21 cellular contexts compared by ENCODE assay signal in genomic region chr10:46287846-46288480, GRCh38. TPM values are rescaled to one million over a fixed set of nuclear protein-coding genes. Genes with fewer than 3 reads are reported as not detected.
DNase-seq lines count a peak whose midpoint lies in the region; ATAC-seq and TF ChIP-seq lines count a peak whose summit lies in the region.
"Had no signal": no experiment of that assay in that cellular context is flagged by ENCODE, and none has a peak within 500 bp of the region (broad histone marks: within the 10 kb centered on the region; RNA-seq: fewer than 3 reads in every experiment).

No MANE protein-coding gene starts in this region.

- no peaks in the 10 kb centered on the region for H3F3A ChIP-seq in Loucy (ENCODE audit: low read depth)

- H3K27ac Mint-ChIP-seq in MCF 10A (ENCODE audit: low read depth, unreplicated experiment) = peak overlapping the region; percentile 65
- H3K27ac Mint-ChIP-seq: activated CD4-positive, alpha-beta T cell treated with anti-CD3 and anti-CD28 coated beads, Interleukin-2, amount 10 ng/mL, durations not matched to agents 7 days and 5 days; activated naive CD4-positive, alpha-beta T cell treated with anti-CD3 and anti-CD28 coated beads, Interleukin-2, amount 10 ng/mL, durations not matched to agents 7 days and 5 days; nephron progenitor cell; stimulated activated naive B cell treated with anti-CD40 and anti-IgM and Interleukin-4, amounts not matched to agents 10 μg/mL and 1 μg/mL and 100 μg/mL, for 72 hours had no signal

- no peak overlapping the region for H3K4me2 ChIP-seq in Loucy (ENCODE audit: low read depth, low read length, poor library complexity, severe bottlenecking)

- peaks cover 11% of the 10 kb centered on the region for H3K27me3 Mint-ChIP-seq in MCF 10A (ENCODE audit: insufficient read depth, unreplicated experiment)

- no peak overlapping the region for H3K9ac ChIP-seq in Loucy (ENCODE audit: low read depth, low read length, poor library complexity, severe bottlenecking)

- 77 to 79% methylated on average over 7 of the region's 7 CpGs for WGBS in lung, 2 donors

- no peaks in the 10 kb centered on the region for H3K9me2 ChIP-seq in Loucy (replicated peaks; ENCODE audit: low read depth, low read length)

- H3K79me2 ChIP-seq in Loucy (ENCODE audit: insufficient read depth, low read length) = no peaks in the 10 kb centered on the region; the same call in 1 of the 2 replicates

- POLR2A ChIA-PET in AG04450 (lab: Yijun Ruan, JAX) = no interaction called here
- POLR2A ChIA-PET in MCF 10A (lab: Yijun Ruan, JAX) = interaction anchor here (0.6 kb wide), 1 partner anchor 70 kb away, joined by 5 read pairs; no protein-coding TSS in a partner anchor

- H3K4me3 ChIP-seq in AG04450 (ENCODE audit: low read depth, low read length) (no peak overlapping the region), Loucy (ENCODE audit: low read length, poor library complexity, severe bottlenecking) (no peak overlapping the region), lung (no peak overlapping the region)
- H3K4me3 ChIP-seq: esophagus squamous epithelium had no signal

- no peak for DNase-seq in AG04450 (ENCODE audit: low read depth, low spot score)
- peak; percentile 80 for DNase-seq in MCF 10A (ENCODE audit: unreplicated experiment)
- DNase-seq in lung (ENCODE audit: low spot score) = peak; percentile 45
- no peak for DNase-seq in SW480 (ENCODE audit: low spot score)
- DNase-seq in posterior vena cava (ENCODE audit: low spot score) = no peak
- no peak for DNase-seq in GF-D8 (lab: John Stamatoyannopoulos, UW)
- DNase-seq: activated CD4-positive, alpha-beta T cell treated with anti-CD3 and anti-CD28 coated beads, Interleukin-2, amount 10 ng/mL, durations not matched to agents 7 days and 5 days; aorta; esophagus squamous epithelium; GOT3; NCI-H1105; NCI-H2081; nephron progenitor cell; stimulated activated CD4-positive, alpha-beta T cell treated with anti-CD3 and anti-CD28 coated beads, Interleukin-2, amount 100 ng/mL, for 24 hours; stimulated activated naive B cell treated with anti-CD40 and anti-IgM and Interleukin-4, amounts not matched to agents 10 μg/mL and 1 μg/mL and 100 μg/mL, for 72 hours had no signal

- peaks cover 4% of the 10 kb centered on the region for H3K27me3 ChIP-seq in AG04450 (ENCODE audit: control insufficient read depth, insufficient read depth, low read length)
- no peaks in the 10 kb centered on the region for H3K27me3 ChIP-seq in Loucy (ENCODE audit: insufficient read depth, low read length, poor library complexity, severe bottlenecking)
- H3K27me3 ChIP-seq in lung (ENCODE audit: control insufficient read depth, insufficient read depth) = no peaks in the 10 kb centered on the region
- H3K27me3 ChIP-seq: esophagus squamous epithelium had no signal

- ATAC-seq in lung (ENCODE audit: insufficient read depth, low FRiP score) (no peak), HG02970 (IDR thresholded peaks at IDR 0.05; ENCODE audit: low FRiP score, unreplicated experiment) (no peak)
- ATAC-seq: stimulated activated naive B cell treated with anti-CD40 and anti-IgM and Interleukin-4, amounts not matched to agents 10 μg/mL and 1 μg/mL and 100 μg/mL, for 72 hours had no signal

- peaks cover 6% of the 10 kb centered on the region for H3K4me1 Mint-ChIP-seq in MCF 10A (ENCODE audit: insufficient read depth, unreplicated experiment)

- peaks cover 19% of the 10 kb centered on the region for H3K4me1 ChIP-seq in Loucy (ENCODE audit: insufficient read depth, low read length, poor library complexity, severe bottlenecking)
- H3K4me1 ChIP-seq in lung (ENCODE audit: control insufficient read depth in 2 of 2, insufficient read depth in 2 of 2, low read length in 2 of 2) = peaks cover 0 to 8% of the 10 kb centered on the region in 2 donors

- CTCF ChIA-PET in AG04450 (lab: Charles Lee) (no interaction called here), MCF 10A (lab: Yijun Ruan, JAX) (interaction anchor here (1.0 to 2.0 kb wide), 2 partner anchors 21 to 59 kb away, joined by 3 to 9 read pairs; no protein-coding TSS in a partner anchor)

- H2AFZ ChIP-seq in Loucy (ENCODE audit: low read length) = peak overlapping the region; percentile 31; the same call in 1 of the 2 replicates

- no peak overlapping the region for H3K4me3 Mint-ChIP-seq in MCF 10A (ENCODE audit: unreplicated experiment)
- H3K4me3 Mint-ChIP-seq: activated CD4-positive, alpha-beta T cell treated with anti-CD3 and anti-CD28 coated beads, Interleukin-2, amount 10 ng/mL, durations not matched to agents 7 days and 5 days; activated naive CD4-positive, alpha-beta T cell treated with anti-CD3 and anti-CD28 coated beads, Interleukin-2, amount 10 ng/mL, durations not matched to agents 7 days and 5 days; CD8-positive, alpha-beta memory T cell; nephron progenitor cell; stimulated activated naive B cell treated with anti-CD40 and anti-IgM and Interleukin-4, amounts not matched to agents 10 μg/mL and 1 μg/mL and 100 μg/mL, for 72 hours had no signal

- intact Hi-C loops in MCF 10A (cut with micrococcal nuclease) (no loop called here), posterior vena cava (cut with DNase I) (no loop called here)

- H3K9me3 Mint-ChIP-seq in MCF 10A (ENCODE audit: unreplicated experiment) = no peaks in the 10 kb centered on the region
- H3K9me3 Mint-ChIP-seq: activated CD4-positive, alpha-beta T cell treated with anti-CD3 and anti-CD28 coated beads, Interleukin-2, amount 10 ng/mL, durations not matched to agents 7 days and 5 days; activated naive CD4-positive, alpha-beta T cell treated with anti-CD3 and anti-CD28 coated beads, Interleukin-2, amount 10 ng/mL, durations not matched to agents 7 days and 5 days; CD8-positive, alpha-beta memory T cell; nephron progenitor cell; stimulated activated naive B cell treated with anti-CD40 and anti-IgM and Interleukin-4, amounts not matched to agents 10 μg/mL and 1 μg/mL and 100 μg/mL, for 72 hours had no signal

- no peaks in the 10 kb centered on the region for H4K20me1 ChIP-seq in Loucy (ENCODE audit: insufficient read depth, low read length, poor library complexity, severe bottlenecking)

- peak overlapping the region; percentile 24 for H3K27ac ChIP-seq in AG04450 (ENCODE audit: low read depth, low read length)
- H3K27ac ChIP-seq in lung (ENCODE audit: low read depth in 1 of 2, low read length in 1 of 2) = peak overlapping the region in 1 of 2 donors; percentile 42
- H3K27ac ChIP-seq: esophagus squamous epithelium had no signal

- no TSS peak for BruUV-seq in MCF 10A (replicated peaks; lab: Mats Ljungman, UMichigan)

- no peak for TF ChIP-seq CTCF in AG04450 (IDR thresholded peaks at IDR 0.05; ENCODE audit: low read depth, low read length)
- no peak for TF ChIP-seq CTCF in Loucy (conservative IDR thresholded peaks at IDR 0.05; ENCODE audit: low read length)
- no peak for TF ChIP-seq CTCF in MCF 10A (IDR thresholded peaks at IDR 0.05; ENCODE audit: unreplicated experiment)
- no peak for TF ChIP-seq CTCF in lung (IDR thresholded peaks at IDR 0.05; ENCODE audit: control extremely low read depth, extremely low read depth)

- no peaks in the 10 kb centered on the region for H3K36me3 Mint-ChIP-seq in MCF 10A (ENCODE audit: insufficient read depth, unreplicated experiment)
- H3K36me3 Mint-ChIP-seq: CD8-positive, alpha-beta memory T cell; stimulated activated naive B cell treated with anti-CD40 and anti-IgM and Interleukin-4, amounts not matched to agents 10 μg/mL and 1 μg/mL and 100 μg/mL, for 72 hours had no signal

- no peaks in the 10 kb centered on the region for H3K36me3 ChIP-seq in Loucy (ENCODE audit: insufficient read depth, low read length)
- H3K36me3 ChIP-seq in lung (ENCODE audit: control insufficient read depth in 2 of 2, insufficient read depth in 2 of 2, low read length in 2 of 2) = no peaks in the 10 kb centered on the region
- H3K36me3 ChIP-seq: esophagus squamous epithelium had no signal

- H3K9me3 ChIP-seq in AG04450 (ENCODE audit: control insufficient read depth, insufficient read depth, low read length) (no peaks in the 10 kb centered on the region), Loucy (ENCODE audit: insufficient read depth, low read depth, low read length) (no peaks in the 10 kb centered on the region), lung (ENCODE audit: control insufficient read depth in 2 of 2, insufficient read depth in 1 of 2, low read length in 1 of 2) (no peaks in the 10 kb centered on the region)
- H3K9me3 ChIP-seq: esophagus squamous epithelium had no signal

RNA-seq across cellular contexts. Expression of gene ANTXRL, which starts 1.2 kb away (rescaled TPM):
- polyA plus RNA-seq in AG04450 (2011; rRNA removed) (not detected in 2 replicates), lung (not detected)
- not detected in 2 replicates for polyA minus RNA-seq in AG04450 (2011; rRNA and poly(A)+ RNA removed)
- total RNA-seq in MCF 10A (2022) (not detected in 2 replicates), lung (not detected), posterior vena cava (not detected)
- total RNA-seq: CD8-positive, alpha-beta memory T cell; esophagus squamous epithelium; NCI-H460; skeletal muscle tissue had no signal
- polyA plus RNA-seq: aorta; CD8-positive, alpha-beta memory T cell had no signal

Comparison
In these comparisons a context has a peak if more than half of its experiments do, and no peak if none do; other contexts are left out.
1. DNase-seq: peak in MCF 10A (single experiment) and lung (single experiment); none in AG04450 (single experiment), SW480 (single experiment), posterior vena cava (single experiment) and GF-D8 (single experiment).